8 cellular contexts compared by ENCODE assay signal in the genomic region with DNA sequence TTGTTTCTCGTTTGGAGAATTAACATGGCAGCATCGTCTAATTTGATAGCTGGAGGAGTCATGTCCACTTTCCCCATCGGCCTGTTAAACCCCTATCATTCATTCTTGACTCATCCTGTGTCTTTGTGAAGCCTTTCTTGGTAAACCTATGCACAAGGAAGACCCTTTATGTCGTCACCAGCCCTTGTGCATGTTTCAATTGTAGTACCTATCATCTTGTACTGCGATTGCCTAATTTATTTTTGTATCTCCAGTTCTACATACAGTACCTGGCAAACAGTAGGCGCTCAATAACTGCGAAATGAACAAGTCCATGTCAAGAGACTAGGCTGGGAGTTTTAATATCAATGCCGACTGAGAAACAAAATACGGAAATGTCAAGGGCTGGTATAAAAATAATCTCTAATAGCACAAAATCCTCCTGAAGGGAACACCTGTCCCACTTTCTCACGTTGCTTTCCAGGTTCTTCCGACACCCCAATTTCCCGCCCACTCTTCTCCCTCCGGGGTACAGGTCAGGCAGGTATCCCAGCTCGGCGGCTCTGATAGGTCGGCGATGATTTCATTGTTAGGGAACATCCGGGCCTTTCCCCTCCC. TPM values are rescaled to one million over a fixed set of nuclear protein-coding genes. Genes with fewer than 3 reads are reported as not detected.
A peak's percentile ranks its signal among the peaks of the same experiment; 100 is the strongest.
DNase-seq lines count a peak whose midpoint lies in the region; ATAC-seq and TF ChIP-seq lines count a peak whose summit lies in the region.

No MANE protein-coding gene starts in this region.

- no peak for ATAC-seq in activated CD8-positive, alpha-beta T cell treated with anti-CD3 and anti-CD28 coated beads for 36 hours
- no peak for ATAC-seq in GM19324 (IDR thresholded peaks at IDR 0.05; ENCODE audit: low FRiP score, unreplicated experiment)

- POLR2A ChIA-PET in activated CD8-positive, alpha-beta T cell treated with anti-CD3 and anti-CD28 coated beads for 36 hours (lab: Charles Lee): interaction anchor here (2.5 kb wide), 1 partner anchor 194 kb away, joined by 11 read pairs; a partner anchor contains a TSS

- H3K9me3 ChIP-seq in iPS-18a (ENCODE audit: control insufficient read depth, low read depth, low read length): peaks cover 8% of the 10 kb centered on the region
- peaks cover 0 to 6% (median 0%) of the 10 kb centered on the region in 5 donors for H3K9me3 ChIP-seq in subcutaneous abdominal adipose tissue (ENCODE audit: control insufficient read depth in 5 of 5, low read length in 5 of 5)

- H3K36me3 ChIP-seq in iPS-18a (ENCODE audit: control insufficient read depth, low read depth, low read length) (no peaks in the 10 kb centered on the region), subcutaneous abdominal adipose tissue (ENCODE audit: control insufficient read depth in 5 of 5, insufficient read depth in 5 of 5, low read length in 5 of 5) (no peaks in the 10 kb centered on the region)

- H3K4me1 ChIP-seq in iPS-18a (ENCODE audit: control insufficient read depth, low read depth, low read length) (peaks cover 8% of the 10 kb centered on the region), subcutaneous abdominal adipose tissue (ENCODE audit: control insufficient read depth in 5 of 5, insufficient read depth in 5 of 5, low read length in 5 of 5) (peaks cover 4 to 28% (median 27%) of the 10 kb centered on the region in 5 donors)

- peak overlapping the region; percentile 89 for H3K4me3 Mint-ChIP-seq in activated CD8-positive, alpha-beta T cell treated with anti-CD3 and anti-CD28 coated beads for 36 hours

- H3K27ac ChIP-seq in iPS-18a (ENCODE audit: low read length): no peak overlapping the region
- peak overlapping the region; percentile 99 for H3K27ac ChIP-seq in subcutaneous abdominal adipose tissue (ENCODE audit: low read depth, low read length)

- peak overlapping the region; percentile 80 for H3K9ac ChIP-seq in iPS-18a (ENCODE audit: low read length)
- H3K9ac ChIP-seq in subcutaneous abdominal adipose tissue (ENCODE audit: low read length in 5 of 5): peak overlapping the region; percentile 48 to 96 (median 73)

- peak overlapping the region; percentile 83 for H3K4me3 ChIP-seq in iPS-18a (ENCODE audit: low read length)
- H3K4me3 ChIP-seq in subcutaneous abdominal adipose tissue (ENCODE audit: low read depth in 1 of 5, low read length in 5 of 5): peak overlapping the region; percentile 71 to 92 (median 79)

- peaks cover 13% of the 10 kb centered on the region for H3K36me3 Mint-ChIP-seq in activated CD8-positive, alpha-beta T cell treated with anti-CD3 and anti-CD28 coated beads for 36 hours (ENCODE audit: low read depth)

- H3K27me3 ChIP-seq in iPS-18a (ENCODE audit: control insufficient read depth, insufficient read depth, low read length): no peaks in the 10 kb centered on the region
- H3K27me3 ChIP-seq in subcutaneous abdominal adipose tissue (ENCODE audit: control insufficient read depth in 5 of 5, insufficient read depth in 4 of 5, low read length in 5 of 5): no peaks in the 10 kb centered on the region

- TF ChIP-seq CTCF in activated CD8-positive, alpha-beta T cell treated with anti-CD3 and anti-CD28 coated beads for 36 hours (IDR thresholded peaks at IDR 0.05): no peak

- peaks cover 20% of the 10 kb centered on the region for H3K4me1 Mint-ChIP-seq in activated CD8-positive, alpha-beta T cell treated with anti-CD3 and anti-CD28 coated beads for 36 hours (ENCODE audit: low read depth)

- H3K27ac Mint-ChIP-seq in activated CD8-positive, alpha-beta T cell treated with anti-CD3 and anti-CD28 coated beads for 36 hours: peak overlapping the region; percentile 99

- no peaks in the 10 kb centered on the region for H3K27me3 Mint-ChIP-seq in activated CD8-positive, alpha-beta T cell treated with anti-CD3 and anti-CD28 coated beads for 36 hours

- H3K9me3 Mint-ChIP-seq in activated CD8-positive, alpha-beta T cell treated with anti-CD3 and anti-CD28 coated beads for 36 hours: peaks cover 4% of the 10 kb centered on the region

- CTCF ChIA-PET in activated CD8-positive, alpha-beta T cell treated with anti-CD3 and anti-CD28 coated beads for 36 hours (lab: Charles Lee): interaction anchor here (1.2 kb wide), 1 partner anchor 117 kb away, joined by 3 read pairs; no protein-coding TSS in a partner anchor

- intact Hi-C loops in activated CD8-positive, alpha-beta T cell treated with anti-CD3 and anti-CD28 coated beads for 36 hours (cut with micrococcal nuclease): loop anchor here (5.0 kb wide), 1 partner anchor 195 kb away; a partner anchor contains a TSS

- DNase-seq in NCI-H2227 (lab: John Stamatoyannopoulos, UW; ENCODE audit: unreplicated experiment): peak; percentile 46
- DNase-seq in NCI-H2227 treated with DMSO at 0.1 percent for 48 hours (lab: John Stamatoyannopoulos, UW): no peak
- DNase-seq in activated CD8-positive, alpha-beta T cell treated with anti-CD3 and anti-CD28 coated beads for 36 hours: no peak
- DNase-seq in MV-4-11 (lab: John Stamatoyannopoulos, UW): no peak
- DNase-seq in activated CD4-positive, alpha-beta T cell treated with anti-CD3 and anti-CD28 coated beads for 1 hour: no peak

RNA-seq across cellular contexts. Expression of a gene that starts 1.3 kb away (rescaled TPM):
- total RNA-seq in activated CD8-positive, alpha-beta T cell treated with anti-CD3 and anti-CD28 coated beads for 36 hours: 10 to 100 TPM; 37.1 to 40.7 TPM
